ENCODE assay signal across 1 cellular context in the genomic region with DNA sequence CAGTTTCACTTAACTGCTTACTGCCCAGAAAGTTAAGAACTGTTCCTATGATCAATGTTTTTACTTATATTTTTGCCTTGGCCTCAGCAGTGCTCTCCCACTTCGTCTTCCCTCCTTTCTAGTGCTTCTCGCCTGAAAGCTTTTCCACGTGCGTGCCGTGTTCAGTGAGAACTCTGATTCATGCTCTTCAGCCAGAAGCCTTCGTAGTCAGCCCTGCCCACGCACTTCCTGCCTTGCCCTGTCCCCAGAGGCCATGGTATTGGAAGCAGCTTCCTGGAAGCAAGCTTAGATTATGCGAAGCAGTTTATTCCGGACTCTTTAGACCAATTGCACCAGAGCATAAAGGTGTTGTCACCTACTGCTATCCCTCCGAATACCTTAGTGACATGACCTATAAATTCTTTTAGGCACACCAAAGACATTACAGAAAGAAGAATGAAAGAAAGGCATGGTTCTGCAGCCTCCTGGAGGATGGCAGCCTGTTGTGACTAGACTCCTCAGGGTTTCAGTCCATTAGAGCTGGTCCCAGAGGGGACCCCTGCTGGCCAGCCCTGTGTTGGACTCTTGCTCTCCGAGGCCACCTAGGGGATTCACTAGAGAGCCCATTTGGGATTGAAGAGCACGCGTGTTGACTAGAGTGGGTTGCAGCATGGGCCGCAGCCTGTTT.
TF ChIP-seq lines count a peak whose summit lies in the region.

No MANE protein-coding gene starts in this region.

TF ChIP-seq in K562, 482 proteins besides CTCF, POLR2A, EP300 and RAD21 (continued from another document and continues in another):
- TF ChIP-seq ETV6 (IDR thresholded peaks at IDR 0.05; ENCODE audit: borderline replicate concordance in 1 of 2, low read depth in 2 of 2, low read length in 1 of 2) (0 out of 4 replicates have a peak, but pooled peaks of 1 of the 2 experiments have one; percentile 21), ETV6 (CRISPR knock-in tag; IDR thresholded peaks at IDR 0.05; ENCODE audit: borderline replicate concordance) (no peak), RFX5 (IDR thresholded peaks at IDR 0.05; ENCODE audit: low read depth, low read length) (no peak), ZNF174 (CRISPR knock-in tag; IDR thresholded peaks at IDR 0.05) (no peak), POLR3G (IDR thresholded peaks at IDR 0.05; ENCODE audit: extremely low read depth, insufficient read length, insufficient replicate concordance) (no peak), FOXP1 (CRISPR knock-in tag; IDR thresholded peaks at IDR 0.05) (no peak), SIN3B (IDR thresholded peaks at IDR 0.05; ENCODE audit: low read depth) (no peak), FOXK2 (conservative IDR thresholded peaks at IDR 0.05 in 1 of 2, IDR thresholded peaks at IDR 0.05 in 1 of 2; ENCODE audit: low read depth in 2 of 2) (0 out of 4 replicates have a peak, but pooled peaks of 1 of the 2 experiments have one; percentile 28), SMAD4 (CRISPR knock-in tag; conservative IDR thresholded peaks at IDR 0.05) (peak; percentile 68), RFX7 (CRISPR knock-in tag; IDR thresholded peaks at IDR 0.05) (no peak), MTA2 (IDR thresholded peaks at IDR 0.05; ENCODE audit: low read depth) (no peak), RB1 (IDR thresholded peaks at IDR 0.05; ENCODE audit: low read depth) (no peak), ZNF23 (CRISPR knock-in tag; IDR thresholded peaks at IDR 0.05) (no peak), ZBTB7A (IDR thresholded peaks at IDR 0.05; ENCODE audit: borderline replicate concordance, control insufficient read depth, low read depth, low read length) (peak; percentile 56; the same call in 1 of the 2 replicates), ZNF589 (CRISPR knock-in tag; IDR thresholded peaks at IDR 0.05; ENCODE audit: low read depth) (no peak), ILF3 (IDR thresholded peaks at IDR 0.05; ENCODE audit: borderline replicate concordance) (no peak), TRIM24 (IDR thresholded peaks at IDR 0.05) (no peak), SREBF2 (CRISPR knock-in tag; IDR thresholded peaks at IDR 0.05) (no peak), ZNF778 (CRISPR knock-in tag; IDR thresholded peaks at IDR 0.05) (no peak), SMC3 (conservative IDR thresholded peaks at IDR 0.05; ENCODE audit: insufficient read depth, low read depth, low read length) (peak; percentile 60), BDP1 (IDR thresholded peaks at IDR 0.05; ENCODE audit: insufficient read depth, insufficient read length) (no peak), JUND (IDR thresholded peaks at IDR 0.05; ENCODE audit: borderline replicate concordance, low read depth, low read length) (peak; percentile 23; the same call in 1 of the 2 replicates), JUND (tag; IDR thresholded peaks at IDR 0.05; ENCODE audit: borderline replicate concordance, low read depth, low read length) (no peak), YY1 (IDR thresholded peaks at IDR 0.05; ENCODE audit: borderline replicate concordance in 1 of 3, control insufficient read depth in 1 of 3, extremely low read depth in 1 of 3, insufficient read depth in 3 of 3, insufficient read length in 1 of 3, insufficient replicate concordance in 2 of 3, low read depth in 1 of 3, low read length in 2 of 3) (peak in 1 of 3 experiments; percentile 49), YBX1 (IDR thresholded peaks at IDR 0.05) (no peak), L3MBTL2 (IDR thresholded peaks at IDR 0.05) (peak; percentile 45; the same call in 1 of the 2 replicates), SIX5 (IDR thresholded peaks at IDR 0.05; ENCODE audit: borderline replicate concordance in 1 of 2, insufficient read depth in 1 of 2, low read depth in 1 of 2, low read length in 2 of 2) (no peak), BHLHE40 (IDR thresholded peaks at IDR 0.05; ENCODE audit: low read length) (peak; percentile 31; the same call in 1 of the 2 replicates), CXXC5 (CRISPR knock-in tag; IDR thresholded peaks at IDR 0.05) (no peak), ZNF140 (CRISPR knock-in tag; IDR thresholded peaks at IDR 0.05) (no peak), ZNF239 (CRISPR knock-in tag; IDR thresholded peaks at IDR 0.05) (no peak), HDAC1 (IDR thresholded peaks at IDR 0.05) (0 out of 4 replicates have a peak, but pooled peaks of 1 of the 2 experiments have one; percentile 6), NRF1 (conservative IDR thresholded peaks at IDR 0.05 in 1 of 2, IDR thresholded peaks at IDR 0.05 in 1 of 2) (0 out of 4 replicates have a peak, but pooled peaks have one; percentile 9 to 18), RBM14 (IDR thresholded peaks at IDR 0.05; ENCODE audit: borderline replicate concordance, insufficient read depth, low read depth, low read length) (no peak)
- TF ChIP-seq, protein P1, sequence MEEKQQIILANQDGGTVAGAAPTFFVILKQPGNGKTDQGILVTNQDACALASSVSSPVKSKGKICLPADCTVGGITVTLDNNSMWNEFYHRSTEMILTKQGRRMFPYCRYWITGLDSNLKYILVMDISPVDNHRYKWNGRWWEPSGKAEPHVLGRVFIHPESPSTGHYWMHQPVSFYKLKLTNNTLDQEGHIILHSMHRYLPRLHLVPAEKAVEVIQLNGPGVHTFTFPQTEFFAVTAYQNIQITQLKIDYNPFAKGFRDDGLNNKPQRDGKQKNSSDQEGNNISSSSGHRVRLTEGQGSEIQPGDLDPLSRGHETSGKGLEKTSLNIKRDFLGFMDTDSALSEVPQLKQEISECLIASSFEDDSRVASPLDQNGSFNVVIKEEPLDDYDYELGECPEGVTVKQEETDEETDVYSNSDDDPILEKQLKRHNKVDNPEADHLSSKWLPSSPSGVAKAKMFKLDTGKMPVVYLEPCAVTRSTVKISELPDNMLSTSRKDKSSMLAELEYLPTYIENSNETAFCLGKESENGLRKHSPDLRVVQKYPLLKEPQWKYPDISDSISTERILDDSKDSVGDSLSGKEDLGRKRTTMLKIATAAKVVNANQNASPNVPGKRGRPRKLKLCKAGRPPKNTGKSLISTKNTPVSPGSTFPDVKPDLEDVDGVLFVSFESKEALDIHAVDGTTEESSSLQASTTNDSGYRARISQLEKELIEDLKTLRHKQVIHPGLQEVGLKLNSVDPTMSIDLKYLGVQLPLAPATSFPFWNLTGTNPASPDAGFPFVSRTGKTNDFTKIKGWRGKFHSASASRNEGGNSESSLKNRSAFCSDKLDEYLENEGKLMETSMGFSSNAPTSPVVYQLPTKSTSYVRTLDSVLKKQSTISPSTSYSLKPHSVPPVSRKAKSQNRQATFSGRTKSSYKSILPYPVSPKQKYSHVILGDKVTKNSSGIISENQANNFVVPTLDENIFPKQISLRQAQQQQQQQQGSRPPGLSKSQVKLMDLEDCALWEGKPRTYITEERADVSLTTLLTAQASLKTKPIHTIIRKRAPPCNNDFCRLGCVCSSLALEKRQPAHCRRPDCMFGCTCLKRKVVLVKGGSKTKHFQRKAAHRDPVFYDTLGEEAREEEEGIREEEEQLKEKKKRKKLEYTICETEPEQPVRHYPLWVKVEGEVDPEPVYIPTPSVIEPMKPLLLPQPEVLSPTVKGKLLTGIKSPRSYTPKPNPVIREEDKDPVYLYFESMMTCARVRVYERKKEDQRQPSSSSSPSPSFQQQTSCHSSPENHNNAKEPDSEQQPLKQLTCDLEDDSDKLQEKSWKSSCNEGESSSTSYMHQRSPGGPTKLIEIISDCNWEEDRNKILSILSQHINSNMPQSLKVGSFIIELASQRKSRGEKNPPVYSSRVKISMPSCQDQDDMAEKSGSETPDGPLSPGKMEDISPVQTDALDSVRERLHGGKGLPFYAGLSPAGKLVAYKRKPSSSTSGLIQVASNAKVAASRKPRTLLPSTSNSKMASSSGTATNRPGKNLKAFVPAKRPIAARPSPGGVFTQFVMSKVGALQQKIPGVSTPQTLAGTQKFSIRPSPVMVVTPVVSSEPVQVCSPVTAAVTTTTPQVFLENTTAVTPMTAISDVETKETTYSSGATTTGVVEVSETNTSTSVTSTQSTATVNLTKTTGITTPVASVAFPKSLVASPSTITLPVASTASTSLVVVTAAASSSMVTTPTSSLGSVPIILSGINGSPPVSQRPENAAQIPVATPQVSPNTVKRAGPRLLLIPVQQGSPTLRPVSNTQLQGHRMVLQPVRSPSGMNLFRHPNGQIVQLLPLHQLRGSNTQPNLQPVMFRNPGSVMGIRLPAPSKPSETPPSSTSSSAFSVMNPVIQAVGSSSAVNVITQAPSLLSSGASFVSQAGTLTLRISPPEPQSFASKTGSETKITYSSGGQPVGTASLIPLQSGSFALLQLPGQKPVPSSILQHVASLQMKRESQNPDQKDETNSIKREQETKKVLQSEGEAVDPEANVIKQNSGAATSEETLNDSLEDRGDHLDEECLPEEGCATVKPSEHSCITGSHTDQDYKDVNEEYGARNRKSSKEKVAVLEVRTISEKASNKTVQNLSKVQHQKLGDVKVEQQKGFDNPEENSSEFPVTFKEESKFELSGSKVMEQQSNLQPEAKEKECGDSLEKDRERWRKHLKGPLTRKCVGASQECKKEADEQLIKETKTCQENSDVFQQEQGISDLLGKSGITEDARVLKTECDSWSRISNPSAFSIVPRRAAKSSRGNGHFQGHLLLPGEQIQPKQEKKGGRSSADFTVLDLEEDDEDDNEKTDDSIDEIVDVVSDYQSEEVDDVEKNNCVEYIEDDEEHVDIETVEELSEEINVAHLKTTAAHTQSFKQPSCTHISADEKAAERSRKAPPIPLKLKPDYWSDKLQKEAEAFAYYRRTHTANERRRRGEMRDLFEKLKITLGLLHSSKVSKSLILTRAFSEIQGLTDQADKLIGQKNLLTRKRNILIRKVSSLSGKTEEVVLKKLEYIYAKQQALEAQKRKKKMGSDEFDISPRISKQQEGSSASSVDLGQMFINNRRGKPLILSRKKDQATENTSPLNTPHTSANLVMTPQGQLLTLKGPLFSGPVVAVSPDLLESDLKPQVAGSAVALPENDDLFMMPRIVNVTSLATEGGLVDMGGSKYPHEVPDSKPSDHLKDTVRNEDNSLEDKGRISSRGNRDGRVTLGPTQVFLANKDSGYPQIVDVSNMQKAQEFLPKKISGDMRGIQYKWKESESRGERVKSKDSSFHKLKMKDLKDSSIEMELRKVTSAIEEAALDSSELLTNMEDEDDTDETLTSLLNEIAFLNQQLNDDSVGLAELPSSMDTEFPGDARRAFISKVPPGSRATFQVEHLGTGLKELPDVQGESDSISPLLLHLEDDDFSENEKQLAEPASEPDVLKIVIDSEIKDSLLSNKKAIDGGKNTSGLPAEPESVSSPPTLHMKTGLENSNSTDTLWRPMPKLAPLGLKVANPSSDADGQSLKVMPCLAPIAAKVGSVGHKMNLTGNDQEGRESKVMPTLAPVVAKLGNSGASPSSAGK (IDR thresholded peaks at IDR 0.05): peak; percentile 64
- TF ChIP-seq, protein P2, sequence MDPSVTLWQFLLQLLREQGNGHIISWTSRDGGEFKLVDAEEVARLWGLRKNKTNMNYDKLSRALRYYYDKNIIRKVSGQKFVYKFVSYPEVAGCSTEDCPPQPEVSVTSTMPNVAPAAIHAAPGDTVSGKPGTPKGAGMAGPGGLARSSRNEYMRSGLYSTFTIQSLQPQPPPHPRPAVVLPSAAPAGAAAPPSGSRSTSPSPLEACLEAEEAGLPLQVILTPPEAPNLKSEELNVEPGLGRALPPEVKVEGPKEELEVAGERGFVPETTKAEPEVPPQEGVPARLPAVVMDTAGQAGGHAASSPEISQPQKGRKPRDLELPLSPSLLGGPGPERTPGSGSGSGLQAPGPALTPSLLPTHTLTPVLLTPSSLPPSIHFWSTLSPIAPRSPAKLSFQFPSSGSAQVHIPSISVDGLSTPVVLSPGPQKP (CRISPR knock-in tag; IDR thresholded peaks at IDR 0.05): no peak
- TF ChIP-seq, protein P3, sequence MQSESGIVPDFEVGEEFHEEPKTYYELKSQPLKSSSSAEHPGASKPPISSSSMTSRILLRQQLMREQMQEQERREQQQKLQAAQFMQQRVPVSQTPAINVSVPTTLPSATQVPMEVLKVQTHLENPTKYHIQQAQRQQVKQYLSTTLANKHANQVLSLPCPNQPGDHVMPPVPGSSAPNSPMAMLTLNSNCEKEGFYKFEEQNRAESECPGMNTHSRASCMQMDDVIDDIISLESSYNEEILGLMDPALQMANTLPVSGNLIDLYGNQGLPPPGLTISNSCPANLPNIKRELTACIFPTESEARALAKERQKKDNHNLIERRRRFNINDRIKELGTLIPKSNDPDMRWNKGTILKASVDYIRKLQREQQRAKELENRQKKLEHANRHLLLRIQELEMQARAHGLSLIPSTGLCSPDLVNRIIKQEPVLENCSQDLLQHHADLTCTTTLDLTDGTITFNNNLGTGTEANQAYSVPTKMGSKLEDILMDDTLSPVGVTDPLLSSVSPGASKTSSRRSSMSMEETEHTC (IDR thresholded peaks at IDR 0.05): 0 out of 2 replicates have a peak, but pooled peaks have one; percentile 3
- TF ChIP-seq, protein P4, sequence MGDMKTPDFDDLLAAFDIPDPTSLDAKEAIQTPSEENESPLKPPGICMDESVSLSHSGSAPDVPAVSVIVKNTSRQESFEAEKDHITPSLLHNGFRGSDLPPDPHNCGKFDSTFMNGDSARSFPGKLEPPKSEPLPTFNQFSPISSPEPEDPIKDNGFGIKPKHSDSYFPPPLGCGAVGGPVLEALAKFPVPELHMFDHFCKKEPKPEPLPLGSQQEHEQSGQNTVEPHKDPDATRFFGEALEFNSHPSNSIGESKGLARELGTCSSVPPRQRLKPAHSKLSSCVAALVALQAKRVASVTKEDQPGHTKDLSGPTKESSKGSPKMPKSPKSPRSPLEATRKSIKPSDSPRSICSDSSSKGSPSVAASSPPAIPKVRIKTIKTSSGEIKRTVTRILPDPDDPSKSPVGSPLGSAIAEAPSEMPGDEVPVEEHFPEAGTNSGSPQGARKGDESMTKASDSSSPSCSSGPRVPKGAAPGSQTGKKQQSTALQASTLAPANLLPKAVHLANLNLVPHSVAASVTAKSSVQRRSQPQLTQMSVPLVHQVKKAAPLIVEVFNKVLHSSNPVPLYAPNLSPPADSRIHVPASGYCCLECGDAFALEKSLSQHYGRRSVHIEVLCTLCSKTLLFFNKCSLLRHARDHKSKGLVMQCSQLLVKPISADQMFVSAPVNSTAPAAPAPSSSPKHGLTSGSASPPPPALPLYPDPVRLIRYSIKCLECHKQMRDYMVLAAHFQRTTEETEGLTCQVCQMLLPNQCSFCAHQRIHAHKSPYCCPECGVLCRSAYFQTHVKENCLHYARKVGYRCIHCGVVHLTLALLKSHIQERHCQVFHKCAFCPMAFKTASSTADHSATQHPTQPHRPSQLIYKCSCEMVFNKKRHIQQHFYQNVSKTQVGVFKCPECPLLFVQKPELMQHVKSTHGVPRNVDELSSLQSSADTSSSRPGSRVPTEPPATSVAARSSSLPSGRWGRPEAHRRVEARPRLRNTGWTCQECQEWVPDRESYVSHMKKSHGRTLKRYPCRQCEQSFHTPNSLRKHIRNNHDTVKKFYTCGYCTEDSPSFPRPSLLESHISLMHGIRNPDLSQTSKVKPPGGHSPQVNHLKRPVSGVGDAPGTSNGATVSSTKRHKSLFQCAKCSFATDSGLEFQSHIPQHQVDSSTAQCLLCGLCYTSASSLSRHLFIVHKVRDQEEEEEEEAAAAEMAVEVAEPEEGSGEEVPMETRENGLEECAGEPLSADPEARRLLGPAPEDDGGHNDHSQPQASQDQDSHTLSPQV (IDR thresholded peaks at IDR 0.05): 0 out of 2 replicates have a peak, but pooled peaks have one; percentile 36
- TF ChIP-seq, protein P5, sequence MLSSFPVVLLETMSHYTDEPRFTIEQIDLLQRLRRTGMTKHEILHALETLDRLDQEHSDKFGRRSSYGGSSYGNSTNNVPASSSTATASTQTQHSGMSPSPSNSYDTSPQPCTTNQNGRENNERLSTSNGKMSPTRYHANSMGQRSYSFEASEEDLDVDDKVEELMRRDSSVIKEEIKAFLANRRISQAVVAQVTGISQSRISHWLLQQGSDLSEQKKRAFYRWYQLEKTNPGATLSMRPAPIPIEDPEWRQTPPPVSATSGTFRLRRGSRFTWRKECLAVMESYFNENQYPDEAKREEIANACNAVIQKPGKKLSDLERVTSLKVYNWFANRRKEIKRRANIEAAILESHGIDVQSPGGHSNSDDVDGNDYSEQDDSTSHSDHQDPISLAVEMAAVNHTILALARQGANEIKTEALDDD (IDR thresholded peaks at IDR 0.05): peak; percentile 18; the same call in 1 of the 2 replicates
